Comparison of ENCODE assay signal across 2 cellular contexts in the genomic region with DNA sequence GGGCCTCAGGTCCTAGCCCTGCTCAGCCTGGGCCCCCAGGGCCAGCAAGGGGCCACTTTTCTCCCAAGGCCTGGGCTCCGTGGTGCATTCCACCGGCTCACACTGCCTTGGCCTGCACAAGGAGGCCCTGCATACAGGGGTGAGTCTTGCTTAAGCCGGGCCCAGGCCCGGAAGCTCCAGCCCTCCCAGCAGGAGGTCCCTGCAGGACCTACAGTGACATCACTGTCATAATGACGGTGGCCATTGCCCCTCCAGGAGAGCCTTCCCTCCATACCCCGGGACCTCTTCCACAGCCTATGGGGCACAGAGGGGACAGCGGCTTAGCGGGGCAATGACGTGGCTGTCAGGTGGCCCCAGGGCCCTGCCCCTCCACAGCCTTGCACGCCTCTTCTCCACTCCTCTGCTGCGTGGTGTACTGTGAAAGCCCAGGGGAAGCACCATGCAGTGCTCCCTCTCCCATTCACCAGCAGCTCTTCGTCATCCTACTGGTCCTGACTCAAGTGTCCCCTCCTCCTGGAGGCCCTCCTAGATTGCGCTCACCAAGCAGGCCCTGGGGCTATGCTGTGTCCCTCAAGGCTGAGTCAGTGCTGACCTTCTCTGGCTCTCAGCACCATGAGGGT.
TF ChIP-seq lines count a peak whose summit lies in the region.

No MANE protein-coding gene starts in this region.

TF ChIP-seq in IMR-90, 13 proteins besides CTCF, POLR2A, EP300 and RAD21:
- no peak for TF ChIP-seq MAFK (IDR thresholded peaks at IDR 0.05; ENCODE audit: low read depth, low read length)
- TF ChIP-seq MXI1 (IDR thresholded peaks at IDR 0.05; ENCODE audit: borderline replicate concordance, low read depth, low read length), result no peak
- TF ChIP-seq BHLHE40 (IDR thresholded peaks at IDR 0.05; ENCODE audit: low read depth, low read length), result no peak
- no peak for TF ChIP-seq FOS (IDR thresholded peaks at IDR 0.05; ENCODE audit: low read depth, low read length)
- TF ChIP-seq, protein P1, sequence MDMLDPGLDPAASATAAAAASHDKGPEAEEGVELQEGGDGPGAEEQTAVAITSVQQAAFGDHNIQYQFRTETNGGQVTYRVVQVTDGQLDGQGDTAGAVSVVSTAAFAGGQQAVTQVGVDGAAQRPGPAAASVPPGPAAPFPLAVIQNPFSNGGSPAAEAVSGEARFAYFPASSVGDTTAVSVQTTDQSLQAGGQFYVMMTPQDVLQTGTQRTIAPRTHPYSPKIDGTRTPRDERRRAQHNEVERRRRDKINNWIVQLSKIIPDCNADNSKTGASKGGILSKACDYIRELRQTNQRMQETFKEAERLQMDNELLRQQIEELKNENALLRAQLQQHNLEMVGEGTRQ (IDR thresholded peaks at IDR 0.05; ENCODE audit: low read depth, low read length), result no peak
- no peak for TF ChIP-seq CEBPB (IDR thresholded peaks at IDR 0.05; ENCODE audit: low read depth, low read length)
- no peak for TF ChIP-seq RFX5 (IDR thresholded peaks at IDR 0.05; ENCODE audit: low read depth, low read length)

TF ChIP-seq in GM12878, 131 proteins besides CTCF, POLR2A, EP300 and RAD21:
- TF ChIP-seq JUNB (IDR thresholded peaks at IDR 0.05), result no peak
- TF ChIP-seq, protein P2, sequence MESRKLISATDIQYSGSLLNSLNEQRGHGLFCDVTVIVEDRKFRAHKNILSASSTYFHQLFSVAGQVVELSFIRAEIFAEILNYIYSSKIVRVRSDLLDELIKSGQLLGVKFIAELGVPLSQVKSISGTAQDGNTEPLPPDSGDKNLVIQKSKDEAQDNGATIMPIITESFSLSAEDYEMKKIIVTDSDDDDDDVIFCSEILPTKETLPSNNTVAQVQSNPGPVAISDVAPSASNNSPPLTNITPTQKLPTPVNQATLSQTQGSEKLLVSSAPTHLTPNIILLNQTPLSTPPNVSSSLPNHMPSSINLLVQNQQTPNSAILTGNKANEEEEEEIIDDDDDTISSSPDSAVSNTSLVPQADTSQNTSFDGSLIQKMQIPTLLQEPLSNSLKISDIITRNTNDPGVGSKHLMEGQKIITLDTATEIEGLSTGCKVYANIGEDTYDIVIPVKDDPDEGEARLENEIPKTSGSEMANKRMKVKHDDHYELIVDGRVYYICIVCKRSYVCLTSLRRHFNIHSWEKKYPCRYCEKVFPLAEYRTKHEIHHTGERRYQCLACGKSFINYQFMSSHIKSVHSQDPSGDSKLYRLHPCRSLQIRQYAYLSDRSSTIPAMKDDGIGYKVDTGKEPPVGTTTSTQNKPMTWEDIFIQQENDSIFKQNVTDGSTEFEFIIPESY (IDR thresholded peaks at IDR 0.05), result peak; percentile 58; the same call in 1 of the 2 replicates
